In the genomic region with DNA sequence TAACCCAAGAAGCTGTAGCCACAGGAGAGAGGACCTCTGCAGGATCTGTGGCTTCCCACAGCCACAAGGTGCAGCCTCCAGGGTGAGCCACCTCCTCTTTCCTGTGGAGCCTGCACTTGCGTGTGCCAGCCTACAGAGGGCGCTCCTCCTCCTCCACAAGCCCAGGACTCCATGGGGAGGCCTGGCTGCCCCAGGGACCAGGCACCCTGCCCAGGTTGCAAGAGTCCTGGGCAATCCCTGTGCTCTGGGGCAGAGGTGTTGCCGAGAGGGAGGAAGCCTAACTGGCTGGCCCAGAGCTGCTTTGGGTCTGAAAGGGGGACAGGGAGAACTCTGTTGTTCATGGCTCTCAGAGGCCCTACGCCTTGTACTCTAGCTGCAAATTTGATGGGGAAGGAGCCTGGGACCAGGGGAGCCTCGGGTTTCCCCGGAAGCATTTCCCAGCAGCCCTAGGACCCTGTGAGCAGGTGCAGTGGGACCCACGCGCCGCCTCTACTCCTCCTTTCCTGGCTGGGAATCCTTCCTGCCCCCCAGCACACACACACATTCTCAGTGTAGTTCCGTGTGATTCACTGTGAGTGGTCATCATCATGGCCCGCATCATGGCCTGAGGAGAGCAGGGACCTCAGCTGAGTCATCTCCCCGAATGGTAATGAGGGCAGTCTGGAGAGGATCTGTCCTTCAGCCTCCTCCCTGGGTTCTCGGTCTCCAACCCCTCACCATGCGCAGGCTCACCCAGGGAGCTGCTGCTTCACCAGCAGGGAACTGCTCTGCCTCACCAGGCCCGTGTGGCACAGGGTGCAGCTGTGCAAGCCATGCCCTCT, we compare ENCODE assay signal across 8 cellular contexts. TPM values are rescaled to one million over a fixed set of nuclear protein-coding genes. Genes with fewer than 3 reads are reported as not detected.
A peak's percentile ranks its signal among the peaks of the same experiment; 100 is the strongest.
DNase-seq lines count a peak whose midpoint lies in the region; ATAC-seq, FAIRE-seq and TF ChIP-seq lines count a peak whose summit lies in the region.

No MANE protein-coding gene starts in this region.

- H3F3A ChIP-seq in PC-3 (ENCODE audit: low read length, unreplicated experiment) = no peaks in the 10 kb centered on the region

- no peaks in the 10 kb centered on the region for H3K36me3 ChIP-seq in PC-3 (ENCODE audit: low read depth, low read length)
- H3K36me3 ChIP-seq in trophoblast cell (ENCODE audit: control insufficient read depth in 1 of 2, insufficient read depth in 2 of 2, low read length in 2 of 2) = no peaks in the 10 kb centered on the region

- intact Hi-C loops in PC-3 (cut with micrococcal nuclease) = loop anchor here (1.0 to 5.0 kb wide), 2 partner anchors 30 to 60 kb away; no protein-coding TSS in a partner anchor

- H4K12ac ChIP-seq in trophoblast cell (ENCODE audit: low read depth, low read length) = no peak overlapping the region

- H3K9me2 ChIP-seq in PC-3 (replicated peaks; ENCODE audit: low read length) = no peaks in the 10 kb centered on the region

- no peak overlapping the region for H3K27ac Mint-ChIP-seq in activated T-cell treated with anti-CD3 and anti-CD28 coated beads, Interleukin-2, amount 50 U/mL, for 24 hours

- CTCF ChIA-PET in PC-3 (lab: Charles Lee) = interaction anchor here (0.6 to 1.0 kb wide), 4 partner anchors 23 to 585 kb away, joined by 3 to 4 read pairs (median 3); no protein-coding TSS in a partner anchor

- peak overlapping the region; percentile 54 for H3K9ac ChIP-seq in PC-3 (ENCODE audit: low read length)
- no peak overlapping the region for H3K9ac ChIP-seq in trophoblast cell (ENCODE audit: low read length)

- H2AFZ ChIP-seq in PC-3 (ENCODE audit: low read length) (peak overlapping the region; percentile 39; the same call in 1 of the 2 replicates), trophoblast cell (ENCODE audit: insufficient read depth, low read length, poor library complexity) (no peak overlapping the region)

- H3K79me2 ChIP-seq in PC-3 (ENCODE audit: low read length) = no peaks in the 10 kb centered on the region
- H3K79me2 ChIP-seq in trophoblast cell (ENCODE audit: control insufficient read depth, insufficient read depth, low read length, poor library complexity) = no peaks in the 10 kb centered on the region

- FAIRE-seq in GM18507 (lab: Jason Lieb, UNC) = no peak

- POLR2A ChIA-PET in PC-3 (lab: Charles Lee; ENCODE audit: unreplicated experiment) = interaction anchor here (0.5 kb wide), 2 partner anchors 75 to 133 kb away, joined by 3 to 15 read pairs; no protein-coding TSS in a partner anchor

- TSS peak; percentile 54 for BruUV-seq in PC-3 (replicated peaks; lab: Mats Ljungman, UMichigan)

- no peak overlapping the region for H3K4me3 ChIP-seq in PC-3 (ENCODE audit: low read length)
- H3K4me3 ChIP-seq in trophoblast cell (ENCODE audit: low read depth, low read length) = no peak overlapping the region

- peak; percentile 84 for DNase-seq in ACHN
- peak; percentile 60 for DNase-seq in GM18507 (ENCODE audit: extremely low spot score, insufficient read length, low read depth)
- DNase-seq in PC-3 = peak; percentile 90
- peak; percentile 67 for DNase-seq in activated T-cell treated with anti-CD3 and anti-CD28 coated beads, Interleukin-2, amount 50 U/mL, for 24 hours
- DNase-seq in fibroblast of the conjunctiva (ENCODE audit: low read depth) = peak; percentile 63
- peak; percentile 90 to 94 for DNase-seq in trophoblast cell

- in situ Hi-C loops in ACHN (cut with HindIII; ENCODE audit: low pct_ligation_motif_present, low pct_unique_long_range_greater_than_20kb, low sequenced_read_pairs) = no loop called here

- no CpG with 5 or more reads among the region's 15 CpGs for WGBS in trophoblast cell (ENCODE audit: extremely low coverage, insufficient coverage, insufficient read length)

- peak; percentile 98 for TF ChIP-seq CTCF in PC-3 (conservative IDR thresholded peaks at IDR 0.05; ENCODE audit: low read depth, low read length)

- H3K27me3 ChIP-seq in PC-3 (ENCODE audit: low read length) = no peaks in the 10 kb centered on the region
- no peaks in the 10 kb centered on the region for H3K27me3 ChIP-seq in trophoblast cell (ENCODE audit: insufficient read depth, low read length)

- H3K4me3 Mint-ChIP-seq in activated T-cell treated with anti-CD3 and anti-CD28 coated beads, Interleukin-2, amount 50 U/mL, for 24 hours = no peak overlapping the region

- H3K4me2 ChIP-seq in PC-3 (ENCODE audit: low read length) (peak overlapping the region; percentile 58), trophoblast cell (ENCODE audit: low read length) (no peak overlapping the region)

- H4K91ac ChIP-seq in trophoblast cell (ENCODE audit: low read depth, low read length) = no peak overlapping the region

- no peaks in the 10 kb centered on the region for H3K9me3 ChIP-seq in PC-3 (ENCODE audit: low read length)
- peaks cover 4% of the 10 kb centered on the region for H3K9me3 ChIP-seq in trophoblast cell (ENCODE audit: insufficient read depth, low read depth, low read length)

- H2AK5ac ChIP-seq in trophoblast cell (ENCODE audit: low read length) = no peak overlapping the region

- H3K27ac ChIP-seq in PC-3 (ENCODE audit: low read length) (peak overlapping the region; percentile 92), trophoblast cell (ENCODE audit: low read depth, low read length) (no peak overlapping the region)

- no peaks in the 10 kb centered on the region for H3K79me1 ChIP-seq in trophoblast cell (ENCODE audit: low read length)

- H3K4me1 Mint-ChIP-seq in activated T-cell treated with anti-CD3 and anti-CD28 coated beads, Interleukin-2, amount 50 U/mL, for 24 hours (ENCODE audit: low read depth) = no peaks in the 10 kb centered on the region

- no peak overlapping the region for H3K18ac ChIP-seq in trophoblast cell (ENCODE audit: low read length)

- no peaks in the 10 kb centered on the region for H3K9me3 Mint-ChIP-seq in activated T-cell treated with anti-CD3 and anti-CD28 coated beads, Interleukin-2, amount 50 U/mL, for 24 hours

- no peaks in the 10 kb centered on the region for H4K20me1 ChIP-seq in PC-3 (ENCODE audit: low read length)

- no peaks in the 10 kb centered on the region for H3K27me3 Mint-ChIP-seq in activated T-cell treated with anti-CD3 and anti-CD28 coated beads, Interleukin-2, amount 50 U/mL, for 24 hours

- H2BK5ac ChIP-seq in trophoblast cell (ENCODE audit: low read depth, low read length, poor library complexity) = no peak overlapping the region

- H3K23ac ChIP-seq in trophoblast cell (ENCODE audit: low read length) = no peak overlapping the region

- H4K8ac ChIP-seq in trophoblast cell (ENCODE audit: low read depth, low read length) = no peak overlapping the region

- no peak overlapping the region for H2BK12ac ChIP-seq in trophoblast cell (ENCODE audit: low read length)

- H3K4me1 ChIP-seq in PC-3 (ENCODE audit: insufficient read depth, low read length) (peaks cover 37% of the 10 kb centered on the region), trophoblast cell (ENCODE audit: control insufficient read depth in 1 of 2, insufficient read depth in 2 of 2, low read length in 2 of 2) (no peaks in the 10 kb centered on the region)

- ATAC-seq in PC-3 (peak; percentile 81), GM19467 (IDR thresholded peaks at IDR 0.05; ENCODE audit: unreplicated experiment) (no peak), HG03342 (IDR thresholded peaks at IDR 0.05; ENCODE audit: unreplicated experiment) (no peak)

- no peak overlapping the region for H2BK120ac ChIP-seq in trophoblast cell (ENCODE audit: insufficient read depth, low read length, poor library complexity)

- H3K14ac ChIP-seq in trophoblast cell (ENCODE audit: low read length) = no peak overlapping the region

- no peaks in the 10 kb centered on the region for H3K36me3 Mint-ChIP-seq in activated T-cell treated with anti-CD3 and anti-CD28 coated beads, Interleukin-2, amount 50 U/mL, for 24 hours (ENCODE audit: low read depth)

- no peak overlapping the region for H3K4ac ChIP-seq in trophoblast cell (ENCODE audit: low read depth, low read length)

RNA-seq across cellular contexts. Expression of a gene that starts 24.3 kb away (rescaled TPM):
- not detected in 2 replicates for total RNA-seq in PC-3 (2014; rRNA removed)
- not detected in 2 replicates for polyA plus RNA-seq in trophoblast cell (2013)

RNA-seq across cellular contexts. Expression of a gene that starts 28.6 kb away (rescaled TPM):
- total RNA-seq in PC-3 (2014; rRNA removed) = 224 and 249 TPM in 2 replicates
- polyA plus RNA-seq in trophoblast cell (2013) = 64.9 and 67.5 TPM in 2 replicates
